22 cellular contexts compared by ENCODE assay signal in the genomic region with DNA sequence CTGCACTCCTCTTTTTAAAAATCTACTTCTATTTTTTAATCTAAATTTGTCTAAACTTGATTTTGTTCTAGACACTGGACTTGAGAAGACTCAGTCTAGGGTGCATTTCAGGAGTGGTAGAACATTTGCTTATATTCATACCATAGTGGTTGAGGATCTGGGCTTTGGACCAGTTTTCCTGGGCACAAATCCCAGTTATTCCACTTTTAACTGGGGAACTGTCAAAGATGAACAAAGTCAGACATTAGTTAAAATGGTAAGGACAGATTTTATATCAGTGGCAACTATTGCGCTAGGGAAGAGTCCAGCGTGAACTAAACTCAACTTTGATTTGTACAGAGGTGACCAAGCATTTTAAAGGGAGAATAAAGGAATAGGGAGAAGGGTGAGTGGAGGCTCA.
DNase-seq lines count a peak whose midpoint lies in the region; ATAC-seq and TF ChIP-seq lines count a peak whose summit lies in the region.
"Had no signal": no experiment of that assay in that cellular context is flagged by ENCODE, and none has a peak within 500 bp of the region (broad histone marks: within the 10 kb centered on the region; RNA-seq: fewer than 3 reads in every experiment).

No MANE protein-coding gene starts in this region.

- H3K36me3 ChIP-seq in muscle layer of colon (ENCODE audit: insufficient read depth, low read length), result no peaks in the 10 kb centered on the region
- no peaks in the 10 kb centered on the region for H3K36me3 ChIP-seq in upper lobe of right lung
- H3K36me3 ChIP-seq: HAP-1 had no signal

- DNase-seq in AG04449 (ENCODE audit: low read depth, low spot score), result peak; percentile 63
- DNase-seq in HFFc6, result peak; percentile 74
- peak; percentile 59 for DNase-seq in dedifferentiated amniotic fluid mesenchymal stem cell (ENCODE audit: extremely low spot score)
- no peak for DNase-seq in foreskin melanocyte
- DNase-seq in T-cell, result no peak
- no peak for DNase-seq in upper lobe of right lung
- DNase-seq in activated CD4-positive, alpha-beta memory T cell treated with anti-CD3 and anti-CD28 coated beads, Interleukin-2, amount 10 ng/mL, durations not matched to agents 7 days and 5 days, result no peak
- DNase-seq: activated CD8-positive, alpha-beta memory T cell treated with anti-CD3 and anti-CD28 coated beads, Interleukin-2, amount 10 ng/mL, durations not matched to agents 7 days and 5 days; activated gamma-delta T cell; body of pancreas; Caco-2; GDM1; naive B cell; NCI-H1694 treated with DMSO at 0.1 percent for 48 hours; NCI-H345; stimulated activated CD4-positive, alpha-beta T cell treated with anti-CD3 and anti-CD28 coated beads, Interleukin-12 subunit alpha, Interleukin-12 subunit beta, amount 100 ng/mL, for 4 hours; stimulated activated naive CD4-positive, alpha-beta T cell treated with Interleukin-2 at 50 U/mL for 16 hours had no signal

- TF ChIP-seq CTCF in AG04449 (IDR thresholded peaks at IDR 0.05; ENCODE audit: insufficient read depth, low read length, missing control alignments) (no peak), HFFc6 (IDR thresholded peaks at IDR 0.05) (no peak), upper lobe of right lung (IDR thresholded peaks at IDR 0.05) (no peak)

- H3K27me3 ChIP-seq in muscle layer of colon (ENCODE audit: control insufficient read depth in 1 of 2, insufficient read depth in 2 of 2, low read length in 2 of 2) (no peaks in the 10 kb centered on the region), upper lobe of right lung (no peaks in the 10 kb centered on the region)
- H3K27me3 ChIP-seq: body of pancreas had no signal

- H3K4me3 ChIP-seq in AG04449 (ENCODE audit: low read depth, low read length) (no peak overlapping the region), muscle layer of colon (ENCODE audit: low read depth in 1 of 2, low read length in 2 of 2) (no peak overlapping the region), upper lobe of right lung (no peak overlapping the region)
- H3K4me3 ChIP-seq: body of pancreas, HAP-1 had no signal

- H3K4me3 Mint-ChIP-seq in HFFc6 (peak overlapping the region; percentile 3; the same call in 1 of the 2 replicates), T-cell (no peak overlapping the region)
- H3K4me3 Mint-ChIP-seq in activated CD4-positive, alpha-beta memory T cell treated with anti-CD3 and anti-CD28 coated beads, Interleukin-2, amount 10 ng/mL, durations not matched to agents 7 days and 5 days, result no peak overlapping the region
- H3K4me3 Mint-ChIP-seq: activated CD8-positive, alpha-beta memory T cell treated with anti-CD3 and anti-CD28 coated beads, Interleukin-2, amount 10 ng/mL, durations not matched to agents 7 days and 5 days; naive B cell; T-helper 2 cell treated with Interferon-gamma antibody and Interleukin-4, amounts not matched to agents 5 μg/mL and 100 μg/mL, for 36 hours had no signal

- H3K27me3 Mint-ChIP-seq in HFFc6 (ENCODE audit: insufficient read depth), result peaks cover 12% of the 10 kb centered on the region
- H3K27me3 Mint-ChIP-seq in T-cell, result peaks cover 5 to 6% of the 10 kb centered on the region in 2 donors
- peaks cover 4% of the 10 kb centered on the region for H3K27me3 Mint-ChIP-seq in activated CD4-positive, alpha-beta memory T cell treated with anti-CD3 and anti-CD28 coated beads, Interleukin-2, amount 10 ng/mL, durations not matched to agents 7 days and 5 days
- H3K27me3 Mint-ChIP-seq: activated CD8-positive, alpha-beta memory T cell treated with anti-CD3 and anti-CD28 coated beads, Interleukin-2, amount 10 ng/mL, durations not matched to agents 7 days and 5 days had no signal

- H3K9me3 Mint-ChIP-seq in HFFc6 (no peaks in the 10 kb centered on the region), T-cell (no peaks in the 10 kb centered on the region)
- no peaks in the 10 kb centered on the region for H3K9me3 Mint-ChIP-seq in activated CD4-positive, alpha-beta memory T cell treated with anti-CD3 and anti-CD28 coated beads, Interleukin-2, amount 10 ng/mL, durations not matched to agents 7 days and 5 days
- H3K9me3 Mint-ChIP-seq: T-helper 2 cell treated with Interferon-gamma antibody and Interleukin-4, amounts not matched to agents 5 μg/mL and 100 μg/mL, for 36 hours had no signal

- peak overlapping the region; percentile 75 for H3K27ac ChIP-seq in muscle layer of colon (ENCODE audit: low read depth, low read length)
- no peak overlapping the region for H3K27ac ChIP-seq in upper lobe of right lung
- H3K27ac ChIP-seq: body of pancreas had no signal

- CTCF ChIA-PET in AG04449 (lab: Yijun Ruan, JAX) (interaction anchor here (0.8 to 8.4 kb wide), 2 partner anchors 223 to 498 kb away, joined by 3 to 49 read pairs; no protein-coding TSS in a partner anchor), T-cell (lab: Charles Lee) (no interaction called here)
- CTCF ChIA-PET in activated CD4-positive, alpha-beta memory T cell treated with anti-CD3 and anti-CD28 coated beads, Interleukin-2, amount 10 ng/mL, durations not matched to agents 7 days and 5 days (lab: Charles Lee), result no interaction called here

- H3K4me1 ChIP-seq in muscle layer of colon (ENCODE audit: insufficient read depth, low read length) (peaks cover 36% of the 10 kb centered on the region), upper lobe of right lung (no peaks in the 10 kb centered on the region)
- H3K4me1 ChIP-seq: body of pancreas, HAP-1 had no signal

- H3K36me3 Mint-ChIP-seq in HFFc6 (ENCODE audit: low read depth) (peaks cover 77% of the 10 kb centered on the region), T-cell (no peaks in the 10 kb centered on the region)
- H3K36me3 Mint-ChIP-seq in activated CD4-positive, alpha-beta memory T cell treated with anti-CD3 and anti-CD28 coated beads, Interleukin-2, amount 10 ng/mL, durations not matched to agents 7 days and 5 days (ENCODE audit: low read depth), result no peaks in the 10 kb centered on the region
- H3K36me3 Mint-ChIP-seq: activated CD8-positive, alpha-beta memory T cell treated with anti-CD3 and anti-CD28 coated beads, Interleukin-2, amount 10 ng/mL, durations not matched to agents 7 days and 5 days; naive B cell had no signal

- H3K9me3 ChIP-seq in muscle layer of colon (ENCODE audit: low read length), result no peaks in the 10 kb centered on the region
- no peaks in the 10 kb centered on the region for H3K9me3 ChIP-seq in upper lobe of right lung
- H3K9me3 ChIP-seq: body of pancreas, Caco-2, HAP-1 had no signal

- H3K27ac Mint-ChIP-seq in HFFc6 (peak overlapping the region; percentile 67), T-cell (no peak overlapping the region)
- H3K27ac Mint-ChIP-seq in activated CD4-positive, alpha-beta memory T cell treated with anti-CD3 and anti-CD28 coated beads, Interleukin-2, amount 10 ng/mL, durations not matched to agents 7 days and 5 days, result no peak overlapping the region
- H3K27ac Mint-ChIP-seq: activated CD8-positive, alpha-beta memory T cell treated with anti-CD3 and anti-CD28 coated beads, Interleukin-2, amount 10 ng/mL, durations not matched to agents 7 days and 5 days; naive B cell; T-helper 2 cell treated with Interferon-gamma antibody and Interleukin-4, amounts not matched to agents 5 μg/mL and 100 μg/mL, for 36 hours had no signal

- intact Hi-C loops in upper lobe of right lung (cut with DNase I), result no loop called here

- H3K4me1 Mint-ChIP-seq in HFFc6 (ENCODE audit: low read depth) (peaks cover 70% of the 10 kb centered on the region), T-cell (peaks cover 3 to 5% (median 4%) of the 10 kb centered on the region in 3 donors)
- H3K4me1 Mint-ChIP-seq in activated CD4-positive, alpha-beta memory T cell treated with anti-CD3 and anti-CD28 coated beads, Interleukin-2, amount 10 ng/mL, durations not matched to agents 7 days and 5 days, result no peaks in the 10 kb centered on the region
- H3K4me1 Mint-ChIP-seq: activated CD8-positive, alpha-beta memory T cell treated with anti-CD3 and anti-CD28 coated beads, Interleukin-2, amount 10 ng/mL, durations not matched to agents 7 days and 5 days had no signal

- POLR2A ChIA-PET in AG04449 (lab: Yijun Ruan, JAX), result no interaction called here
- POLR2A ChIA-PET in T-cell (lab: Charles Lee), result no interaction called here
- POLR2A ChIA-PET in activated CD4-positive, alpha-beta memory T cell treated with anti-CD3 and anti-CD28 coated beads, Interleukin-2, amount 10 ng/mL, durations not matched to agents 7 days and 5 days (lab: Charles Lee), result no interaction called here

- no peak for ATAC-seq in T-cell (replicated peaks in 1 of 4)
- ATAC-seq in upper lobe of right lung, result no peak
- ATAC-seq: activated CD8-positive, alpha-beta memory T cell treated with anti-CD3 and anti-CD28 coated beads, Interleukin-2, amount 10 ng/mL, durations not matched to agents 7 days and 5 days; body of pancreas; left lobe of liver; Right ventricle myocardium inferior had no signal

- H3K9ac ChIP-seq in muscle layer of colon (ENCODE audit: low read length), result no peak overlapping the region

Comparison
In these comparisons a context has a peak if more than half of its experiments do, and no peak if none do; other contexts are left out.
1. DNase-seq: peak in AG04449 (single experiment), HFFc6 (single experiment) and dedifferentiated amniotic fluid mesenchymal stem cell (single experiment); none in foreskin melanocyte (single experiment), T-cell (0 of 34), upper lobe of right lung (single experiment) and activated CD4-positive, alpha-beta memory T cell treated with anti-CD3 and anti-CD28 coated beads, Interleukin-2, amount 10 ng/mL, durations not matched to agents 7 days and 5 days (single experiment).